In the genomic region with DNA sequence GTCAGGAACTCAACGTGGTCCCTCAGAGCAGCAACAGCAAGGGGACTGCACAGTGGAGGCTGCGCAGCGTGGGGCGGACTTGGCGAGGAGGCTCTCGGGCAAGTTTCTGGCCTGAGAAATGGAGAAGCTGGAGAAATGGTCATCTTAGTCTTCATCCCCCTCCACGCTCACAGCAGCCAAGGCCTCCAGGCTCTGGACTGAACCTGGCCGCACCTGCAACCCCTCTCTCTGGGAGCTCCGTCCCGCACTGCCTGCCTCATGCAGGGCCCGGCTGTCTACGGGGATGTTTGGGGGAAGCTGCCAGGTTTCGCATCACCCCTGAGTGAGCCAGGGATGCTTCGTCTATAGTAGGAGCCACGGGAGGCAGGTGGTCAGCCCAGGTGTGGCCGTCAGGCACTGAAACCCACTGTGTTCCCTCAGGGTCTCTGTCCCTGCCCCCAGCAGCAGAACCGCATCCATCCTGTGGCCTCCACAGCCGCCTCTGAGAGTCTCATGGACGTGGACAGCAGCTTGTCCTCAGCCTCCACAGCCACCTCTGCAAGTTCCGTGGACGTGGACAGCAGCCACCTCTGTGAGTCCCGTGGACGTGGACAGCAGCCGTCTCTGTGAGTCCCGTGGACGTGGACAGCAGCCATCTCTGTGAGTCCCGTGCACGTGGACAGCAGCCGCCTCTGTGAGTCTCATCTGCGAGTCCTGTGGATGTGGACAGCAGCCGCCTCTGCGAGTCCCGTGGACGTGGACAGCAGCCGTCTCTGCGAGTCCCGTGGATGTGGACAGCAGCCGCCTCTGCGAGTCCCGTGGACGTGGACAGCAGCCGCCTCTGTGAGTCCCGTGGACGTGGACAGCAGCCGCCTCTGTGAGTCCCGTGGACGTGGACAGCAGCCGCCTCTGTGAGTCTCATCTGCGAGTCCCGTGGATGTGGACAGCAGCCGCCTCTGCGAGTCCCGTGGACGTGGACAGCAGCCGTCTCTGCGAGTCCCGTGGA, we compare ENCODE assay signal across 1 cellular context.
A peak's percentile ranks its signal among the peaks of the same experiment; 100 is the strongest.
TF ChIP-seq lines count a peak whose summit lies in the region.

No MANE protein-coding gene starts in this region.

TF ChIP-seq in H1, 55 proteins besides CTCF, POLR2A, EP300 and RAD21:
- TF ChIP-seq EGR1 (IDR thresholded peaks at IDR 0.05; ENCODE audit: borderline replicate concordance, low read depth, low read length), result peak; percentile 88
TF ChIP-seq in H1: peak in this region for 1; not testable (repeated sequence) for 54.
